ENCODE assay signal across 7 cellular contexts in genomic region chr20:20554951-20555350, GRCh38.
"Had no signal": no experiment of that assay in that cellular context is flagged by ENCODE, and none has a peak within 500 bp of the region (broad histone marks: within the 10 kb centered on the region; RNA-seq: fewer than 3 reads in every experiment).

No MANE protein-coding gene starts in this region.

- H3K4me2 ChIP-seq: KMS-11 had no signal

- H3K27ac ChIP-seq: HL-60, KMS-11 had no signal

- FAIRE-seq: HTR-8/SVneo, K562 had no signal

- ATAC-seq: K562 had no signal

- DNase-seq: IMR-90, KBM-7, KG1 had no signal

- H3K4me3 ChIP-seq: K562 had no signal

- H3K9ac ChIP-seq: KMS-11 had no signal
